ENCODE assay signal across 1 cellular context in the genomic region with DNA sequence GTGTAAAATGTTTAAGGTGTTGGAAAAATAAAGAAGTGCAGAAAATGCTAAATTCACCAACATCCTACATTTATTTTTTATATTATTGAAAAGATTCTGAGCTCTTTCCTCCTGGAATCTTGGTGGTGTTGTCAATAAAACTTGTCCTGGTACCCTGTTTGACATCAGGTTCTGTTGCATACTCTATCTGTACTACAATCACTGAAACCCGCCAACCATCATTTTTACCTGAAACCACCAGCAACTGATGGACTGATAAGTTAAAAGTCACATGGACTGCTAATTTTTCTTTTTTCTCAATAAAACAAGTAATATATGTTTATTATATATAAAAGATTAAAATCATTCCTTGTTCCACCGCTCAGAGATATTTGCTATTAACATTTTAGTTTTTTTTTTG.
TF ChIP-seq lines count a peak whose summit lies in the region.

No MANE protein-coding gene starts in this region.

TF ChIP-seq in GM12878, 131 proteins besides CTCF, POLR2A, EP300 and RAD21:
- TF ChIP-seq ZSCAN29 (IDR thresholded peaks at IDR 0.05) (no peak), TAF1 (IDR thresholded peaks at IDR 0.05; ENCODE audit: borderline replicate concordance, low read depth, low read length) (no peak), ESRRA (IDR thresholded peaks at IDR 0.05; ENCODE audit: low read length) (no peak), MEF2B (IDR thresholded peaks at IDR 0.05; ENCODE audit: partially characterized antibody, poor library complexity, severe bottlenecking) (no peak), NR2C2 (IDR thresholded peaks at IDR 0.05; ENCODE audit: borderline replicate concordance, control insufficient read depth, insufficient read length, low read depth) (no peak), SUPT20H (IDR thresholded peaks at IDR 0.05; ENCODE audit: borderline replicate concordance, control insufficient read depth, low read depth, low read length) (no peak), GABPA (IDR thresholded peaks at IDR 0.05; ENCODE audit: low read depth) (no peak), IKZF1 (conservative IDR thresholded peaks at IDR 0.05) (no peak), STAT3 (IDR thresholded peaks at IDR 0.05; ENCODE audit: low read depth, low read length) (no peak)
- TF ChIP-seq, protein P1, sequence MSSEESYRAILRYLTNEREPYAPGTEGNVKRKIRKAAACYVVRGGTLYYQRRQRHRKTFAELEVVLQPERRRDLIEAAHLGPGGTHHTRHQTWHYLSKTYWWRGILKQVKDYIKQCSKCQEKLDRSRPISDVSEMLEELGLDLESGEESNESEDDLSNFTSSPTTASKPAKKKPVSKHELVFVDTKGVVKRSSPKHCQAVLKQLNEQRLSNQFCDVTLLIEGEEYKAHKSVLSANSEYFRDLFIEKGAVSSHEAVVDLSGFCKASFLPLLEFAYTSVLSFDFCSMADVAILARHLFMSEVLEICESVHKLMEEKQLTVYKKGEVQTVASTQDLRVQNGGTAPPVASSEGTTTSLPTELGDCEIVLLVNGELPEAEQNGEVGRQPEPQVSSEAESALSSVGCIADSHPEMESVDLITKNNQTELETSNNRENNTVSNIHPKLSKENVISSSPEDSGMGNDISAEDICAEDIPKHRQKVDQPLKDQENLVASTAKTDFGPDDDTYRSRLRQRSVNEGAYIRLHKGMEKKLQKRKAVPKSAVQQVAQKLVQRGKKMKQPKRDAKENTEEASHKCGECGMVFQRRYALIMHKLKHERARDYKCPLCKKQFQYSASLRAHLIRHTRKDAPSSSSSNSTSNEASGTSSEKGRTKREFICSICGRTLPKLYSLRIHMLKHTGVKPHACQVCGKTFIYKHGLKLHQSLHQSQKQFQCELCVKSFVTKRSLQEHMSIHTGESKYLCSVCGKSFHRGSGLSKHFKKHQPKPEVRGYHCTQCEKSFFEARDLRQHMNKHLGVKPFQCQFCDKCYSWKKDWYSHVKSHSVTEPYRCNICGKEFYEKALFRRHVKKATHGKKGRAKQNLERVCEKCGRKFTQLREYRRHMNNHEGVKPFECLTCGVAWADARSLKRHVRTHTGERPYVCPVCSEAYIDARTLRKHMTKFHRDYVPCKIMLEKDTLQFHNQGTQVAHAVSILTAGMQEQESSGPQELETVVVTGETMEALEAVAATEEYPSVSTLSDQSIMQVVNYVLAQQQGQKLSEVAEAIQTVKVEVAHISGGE (CRISPR knock-in tag; IDR thresholded peaks at IDR 0.05), result no peak
- TF ChIP-seq, protein P2, sequence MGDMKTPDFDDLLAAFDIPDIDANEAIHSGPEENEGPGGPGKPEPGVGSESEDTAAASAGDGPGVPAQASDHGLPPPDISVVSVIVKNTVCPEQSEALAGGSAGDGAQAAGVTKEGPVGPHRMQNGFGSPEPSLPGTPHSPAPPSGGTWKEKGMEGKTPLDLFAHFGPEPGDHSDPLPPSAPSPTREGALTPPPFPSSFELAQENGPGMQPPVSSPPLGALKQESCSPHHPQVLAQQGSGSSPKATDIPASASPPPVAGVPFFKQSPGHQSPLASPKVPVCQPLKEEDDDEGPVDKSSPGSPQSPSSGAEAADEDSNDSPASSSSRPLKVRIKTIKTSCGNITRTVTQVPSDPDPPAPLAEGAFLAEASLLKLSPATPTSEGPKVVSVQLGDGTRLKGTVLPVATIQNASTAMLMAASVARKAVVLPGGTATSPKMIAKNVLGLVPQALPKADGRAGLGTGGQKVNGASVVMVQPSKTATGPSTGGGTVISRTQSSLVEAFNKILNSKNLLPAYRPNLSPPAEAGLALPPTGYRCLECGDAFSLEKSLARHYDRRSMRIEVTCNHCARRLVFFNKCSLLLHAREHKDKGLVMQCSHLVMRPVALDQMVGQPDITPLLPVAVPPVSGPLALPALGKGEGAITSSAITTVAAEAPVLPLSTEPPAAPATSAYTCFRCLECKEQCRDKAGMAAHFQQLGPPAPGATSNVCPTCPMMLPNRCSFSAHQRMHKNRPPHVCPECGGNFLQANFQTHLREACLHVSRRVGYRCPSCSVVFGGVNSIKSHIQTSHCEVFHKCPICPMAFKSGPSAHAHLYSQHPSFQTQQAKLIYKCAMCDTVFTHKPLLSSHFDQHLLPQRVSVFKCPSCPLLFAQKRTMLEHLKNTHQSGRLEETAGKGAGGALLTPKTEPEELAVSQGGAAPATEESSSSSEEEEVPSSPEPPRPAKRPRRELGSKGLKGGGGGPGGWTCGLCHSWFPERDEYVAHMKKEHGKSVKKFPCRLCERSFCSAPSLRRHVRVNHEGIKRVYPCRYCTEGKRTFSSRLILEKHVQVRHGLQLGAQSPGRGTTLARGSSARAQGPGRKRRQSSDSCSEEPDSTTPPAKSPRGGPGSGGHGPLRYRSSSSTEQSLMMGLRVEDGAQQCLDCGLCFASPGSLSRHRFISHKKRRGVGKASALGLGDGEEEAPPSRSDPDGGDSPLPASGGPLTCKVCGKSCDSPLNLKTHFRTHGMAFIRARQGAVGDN (IDR thresholded peaks at IDR 0.05), result no peak
